7 cellular contexts compared by ENCODE assay signal in the genomic region with DNA sequence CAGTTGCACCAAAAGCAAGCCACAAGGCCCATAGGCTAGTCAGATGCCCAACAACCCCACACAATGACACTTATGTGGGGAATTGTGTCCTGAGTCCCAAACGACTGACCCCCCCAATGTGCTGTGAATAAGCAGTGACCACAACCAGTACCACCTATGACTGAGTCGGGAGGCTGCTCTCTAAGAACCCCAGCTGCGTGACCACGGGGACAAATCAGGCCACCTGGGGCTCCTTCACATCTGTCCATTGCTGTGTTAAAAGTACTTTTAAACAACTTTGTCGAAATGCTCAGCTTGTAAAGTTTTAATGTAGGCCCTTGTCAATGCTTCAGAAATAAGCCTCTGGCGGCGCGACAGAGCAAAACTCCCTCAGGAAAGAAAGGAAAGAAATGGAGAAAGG. TPM values are rescaled to one million over a fixed set of nuclear protein-coding genes. Genes with fewer than 3 reads are reported as not detected.
"Had no signal": no experiment of that assay in that cellular context is flagged by ENCODE, and none has a peak within 500 bp of the region (broad histone marks: within the 10 kb centered on the region; RNA-seq: fewer than 3 reads in every experiment).

No MANE protein-coding gene starts in this region.

RNA-seq across cellular contexts. Expression of a gene that starts 0.7 kb away (rescaled TPM):
- total RNA-seq: M059J, OCI-LY7, PC-9, Right ventricle myocardium superior, RPMI7951, SJSA1 had no signal
- polyA plus RNA-seq: SK-N-SH had no signal

RNA-seq across cellular contexts. Expression of a gene that starts 18.1 kb away (rescaled TPM):
- total RNA-seq: M059J, OCI-LY7, PC-9, RPMI7951, SJSA1 had no signal
- polyA plus RNA-seq: SK-N-SH had no signal

RNA-seq across cellular contexts. Expression of a gene that starts 37.0 kb away (rescaled TPM):
- total RNA-seq: M059J, OCI-LY7, PC-9, Right ventricle myocardium superior, RPMI7951, SJSA1 had no signal
- polyA plus RNA-seq: SK-N-SH had no signal

RNA-seq across cellular contexts. Expression of a gene that starts 54.8 kb away (rescaled TPM):
- total RNA-seq: M059J, RPMI7951 had no signal
